17 cellular contexts compared by ENCODE assay signal in genomic region chr2:109020217-109020637, GRCh38. TPM values are rescaled to one million over a fixed set of nuclear protein-coding genes. Genes with fewer than 3 reads are reported as not detected.
DNase-seq lines count a peak whose midpoint lies in the region; ATAC-seq and TF ChIP-seq lines count a peak whose summit lies in the region.
"Had no signal": no experiment of that assay in that cellular context is flagged by ENCODE, and none has a peak within 500 bp of the region (broad histone marks: within the 10 kb centered on the region; RNA-seq: fewer than 3 reads in every experiment).

No MANE protein-coding gene starts in this region.

- H3K9me3 Mint-ChIP-seq in effector memory CD8-positive, alpha-beta T cell, result no peaks in the 10 kb centered on the region
- H3K9me3 Mint-ChIP-seq in neural progenitor cell, result no peaks in the 10 kb centered on the region
- H3K9me3 Mint-ChIP-seq in MCF 10A (ENCODE audit: unreplicated experiment), result no peaks in the 10 kb centered on the region
- H3K9me3 Mint-ChIP-seq: activated CD4-positive, alpha-beta memory T cell treated with anti-CD3 and anti-CD28 coated beads, Interleukin-2, amount 10 ng/mL, durations not matched to agents 7 days and 5 days had no signal

- H3F3A ChIP-seq in neural progenitor cell (ENCODE audit: low read depth), result peaks cover 14% of the 10 kb centered on the region

- peaks cover 14% of the 10 kb centered on the region for H3K27me3 ChIP-seq in HUES48 (ENCODE audit: control insufficient read depth, insufficient read depth, low read length)
- peaks cover 34% of the 10 kb centered on the region for H3K27me3 ChIP-seq in neural progenitor cell
- H3K27me3 ChIP-seq: upper lobe of right lung had no signal

- peaks cover 5 to 12% of the 10 kb centered on the region in 2 donors for H3K4me1 Mint-ChIP-seq in effector memory CD8-positive, alpha-beta T cell (ENCODE audit: low read depth in 2 of 2)
- peaks cover 64% of the 10 kb centered on the region for H3K4me1 Mint-ChIP-seq in neural progenitor cell
- H3K4me1 Mint-ChIP-seq in MCF 10A (ENCODE audit: insufficient read depth, unreplicated experiment), result no peaks in the 10 kb centered on the region
- H3K4me1 Mint-ChIP-seq: activated CD4-positive, alpha-beta memory T cell treated with anti-CD3 and anti-CD28 coated beads, Interleukin-2, amount 10 ng/mL, durations not matched to agents 7 days and 5 days had no signal

- H3K9me3 ChIP-seq in HUES48 (ENCODE audit: control insufficient read depth, insufficient read depth, low read length), result no peaks in the 10 kb centered on the region
- no peaks in the 10 kb centered on the region for H3K9me3 ChIP-seq in neural progenitor cell (ENCODE audit: low read depth)
- H3K9me3 ChIP-seq: A549, esophagus muscularis mucosa, upper lobe of right lung had no signal

- H3K4me3 Mint-ChIP-seq in effector memory CD8-positive, alpha-beta T cell, result peak overlapping the region in 1 of 2 donors; percentile 36
- H3K4me3 Mint-ChIP-seq in neural progenitor cell (peak overlapping the region; percentile 27), MCF 10A (ENCODE audit: unreplicated experiment) (no peak overlapping the region)
- H3K4me3 Mint-ChIP-seq: activated CD4-positive, alpha-beta memory T cell treated with anti-CD3 and anti-CD28 coated beads, Interleukin-2, amount 10 ng/mL, durations not matched to agents 7 days and 5 days had no signal

- CTCF ChIA-PET in MCF 10A (lab: Yijun Ruan, JAX), result no interaction called here

- peak; percentile 51 for ATAC-seq in effector memory CD8-positive, alpha-beta T cell (replicated peaks)
- ATAC-seq in HG03025 (IDR thresholded peaks at IDR 0.05; ENCODE audit: low FRiP score, unreplicated experiment), result no peak
- ATAC-seq: A549, upper lobe of right lung had no signal

- H3K79me2 ChIP-seq in neural progenitor cell (ENCODE audit: low read depth), result no peaks in the 10 kb centered on the region

- H3K4me3 ChIP-seq in HUES48 (ENCODE audit: low read depth, low read length) (no peak overlapping the region), neural progenitor cell (no peak overlapping the region)
- H3K4me3 ChIP-seq: A549, esophagus muscularis mucosa, lung, upper lobe of right lung had no signal

- peaks cover 17% of the 10 kb centered on the region for H3K4me1 ChIP-seq in HUES48 (ENCODE audit: control insufficient read depth, insufficient read depth, low read length)
- peaks cover 16% of the 10 kb centered on the region for H3K4me1 ChIP-seq in neural progenitor cell
- H3K4me1 ChIP-seq: A549, esophagus muscularis mucosa, upper lobe of right lung had no signal

- H3K36me3 ChIP-seq in HUES48 (ENCODE audit: control insufficient read depth, insufficient read depth, low read length) (no peaks in the 10 kb centered on the region), neural progenitor cell (no peaks in the 10 kb centered on the region)
- H3K36me3 ChIP-seq: brain microvascular endothelial cell, esophagus muscularis mucosa, upper lobe of right lung had no signal

- peaks cover 13% of the 10 kb centered on the region for H4K20me1 ChIP-seq in neural progenitor cell (ENCODE audit: low read depth)

- BruUV-seq in MCF 10A (replicated peaks; lab: Mats Ljungman, UMichigan), result no TSS peak

- no peak overlapping the region for H3K27ac Mint-ChIP-seq in effector memory CD8-positive, alpha-beta T cell
- H3K27ac Mint-ChIP-seq in neural progenitor cell (peak overlapping the region; percentile 91), MCF 10A (ENCODE audit: low read depth, unreplicated experiment) (no peak overlapping the region)
- H3K27ac Mint-ChIP-seq: activated CD4-positive, alpha-beta memory T cell treated with anti-CD3 and anti-CD28 coated beads, Interleukin-2, amount 10 ng/mL, durations not matched to agents 7 days and 5 days; progenitor cell of endocrine pancreas had no signal

- H3K9ac ChIP-seq in HUES48 (ENCODE audit: low read depth, low read length) (no peak overlapping the region), neural progenitor cell (no peak overlapping the region)

- DNase-seq in NCI-H82 (lab: John Stamatoyannopoulos, UW) (peak; percentile 14), NCI-H82 treated with DMSO at 0.1 percent for 48 hours (lab: John Stamatoyannopoulos, UW; ENCODE audit: unreplicated experiment) (no peak), neural progenitor cell (ENCODE audit: low spot score) (peak; percentile 74), MCF 10A (ENCODE audit: unreplicated experiment) (no peak), CD1c-positive myeloid dendritic cell (ENCODE audit: extremely low spot score) (no peak)
- DNase-seq in effector memory CD8-positive, alpha-beta T cell, result no peak
- DNase-seq: activated CD4-positive, alpha-beta memory T cell treated with anti-CD3 and anti-CD28 coated beads, Interleukin-2, amount 10 ng/mL, durations not matched to agents 7 days and 5 days; brain microvascular endothelial cell; NCI-H524 treated with DMSO at 0.1 percent for 48 hours; upper lobe of right lung had no signal

- peaks cover 8 to 45% of the 10 kb centered on the region in 2 donors for H3K27me3 Mint-ChIP-seq in effector memory CD8-positive, alpha-beta T cell
- H3K27me3 Mint-ChIP-seq in neural progenitor cell (ENCODE audit: insufficient read depth, low read depth) (peaks cover 21% of the 10 kb centered on the region), MCF 10A (ENCODE audit: insufficient read depth, unreplicated experiment) (peaks cover 56% of the 10 kb centered on the region)

- H3K36me3 Mint-ChIP-seq in effector memory CD8-positive, alpha-beta T cell (ENCODE audit: insufficient read depth), result no peaks in the 10 kb centered on the region
- H3K36me3 Mint-ChIP-seq in neural progenitor cell, result no peaks in the 10 kb centered on the region
- no peaks in the 10 kb centered on the region for H3K36me3 Mint-ChIP-seq in MCF 10A (ENCODE audit: insufficient read depth, unreplicated experiment)

- H3K4me2 ChIP-seq in neural progenitor cell, result peak overlapping the region; percentile 41
- H3K4me2 ChIP-seq: A549 had no signal

- H3K27ac ChIP-seq in HUES48 (ENCODE audit: low read depth, low read length) (peak overlapping the region; percentile 78), neural progenitor cell (no peak overlapping the region)
- H3K27ac ChIP-seq: A549, brain microvascular endothelial cell, esophagus muscularis mucosa, upper lobe of right lung had no signal

- no peak overlapping the region for H2AFZ ChIP-seq in neural progenitor cell (replicated peaks)

- POLR2A ChIA-PET in MCF 10A (lab: Yijun Ruan, JAX), result interaction anchor here (1.0 to 1.5 kb wide), 2 partner anchors 9 to 54 kb away, joined by 3 read pairs; no protein-coding TSS in a partner anchor

- TF ChIP-seq CTCF in neural progenitor cell (IDR thresholded peaks at IDR 0.05), result no peak
- no peak for TF ChIP-seq CTCF in MCF 10A (IDR thresholded peaks at IDR 0.05; ENCODE audit: unreplicated experiment)

- intact Hi-C loops in MCF 10A (cut with micrococcal nuclease), result no loop called here

RNA-seq across cellular contexts. Expression of gene EDAR, which starts 31.2 kb away (rescaled TPM):
- total RNA-seq in neural progenitor cell (ENCODE audit: low replicate concordance) (not detected in 2 replicates), MCF 10A (2022) (0.14 and 0.37 TPM in 2 replicates)
- total RNA-seq: activated CD4-positive, alpha-beta memory T cell treated with anti-CD3 and anti-CD28 coated beads, Interleukin-2, amount 10 ng/mL, durations not matched to agents 7 days and 5 days; esophagus muscularis mucosa; H4 had no signal

Comparison
In these comparisons a context has a peak if more than half of its experiments do, and no peak if none do; other contexts are left out.
1. DNase-seq: peak in NCI-H82 (single experiment) and neural progenitor cell (single experiment); none in NCI-H82 treated with DMSO at 0.1 percent for 48 hours (single experiment), effector memory CD8-positive, alpha-beta T cell (0 of 3), MCF 10A (single experiment) and CD1c-positive myeloid dendritic cell (single experiment).